ENCODE assay signal across 19 cellular contexts in genomic region chr7:108037140-108037539, GRCh38. TPM values are rescaled to one million over a fixed set of nuclear protein-coding genes. Genes with fewer than 3 reads are reported as not detected.
DNase-seq lines count a peak whose midpoint lies in the region; ATAC-seq and TF ChIP-seq lines count a peak whose summit lies in the region.
"Had no signal": no experiment of that assay in that cellular context is flagged by ENCODE, and none has a peak within 500 bp of the region (broad histone marks: within the 10 kb centered on the region; RNA-seq: fewer than 3 reads in every experiment).

No MANE protein-coding gene starts in this region.

- H3F3A ChIP-seq in SK-N-SH (replicated peaks; ENCODE audit: insufficient read depth) = no peaks in the 10 kb centered on the region
- no peaks in the 10 kb centered on the region for H3F3A ChIP-seq in GM23338 (replicated peaks; ENCODE audit: low read depth)

- intact Hi-C loops in CD4-positive, alpha-beta T cell (cut with DNase I, micrococcal nuclease) = no loop called here

- no peak overlapping the region for H3K27ac ChIP-seq in SK-N-SH (ENCODE audit: low read depth in 2 of 2, low read length in 1 of 2)
- H3K27ac ChIP-seq in CD4-positive, alpha-beta T cell (ENCODE audit: low read depth, low read length) = no peak overlapping the region
- H3K27ac ChIP-seq in GM23338 (ENCODE audit: low read depth) = no peak overlapping the region
- H3K27ac ChIP-seq: KMS-11 had no signal

- H3K79me2 ChIP-seq in SK-N-SH (ENCODE audit: insufficient read depth) (no peaks in the 10 kb centered on the region), GM23338 (replicated peaks; ENCODE audit: insufficient read depth) (no peaks in the 10 kb centered on the region)

- H3K36me3 Mint-ChIP-seq in CD4-positive, alpha-beta T cell (ENCODE audit: low read depth) = no peaks in the 10 kb centered on the region
- no peaks in the 10 kb centered on the region for H3K36me3 Mint-ChIP-seq in GM23338 (ENCODE audit: low read depth)
- H3K36me3 Mint-ChIP-seq: CD8-positive, alpha-beta T cell had no signal

- H3K36me3 ChIP-seq in SK-N-SH (replicated peaks in 1 of 2; ENCODE audit: control insufficient read depth in 1 of 2, insufficient read depth in 2 of 2, low read length in 1 of 2) = no peaks in the 10 kb centered on the region
- no peaks in the 10 kb centered on the region for H3K36me3 ChIP-seq in endocrine pancreas (ENCODE audit: control insufficient read depth, insufficient read depth, low read length)
- no peaks in the 10 kb centered on the region for H3K36me3 ChIP-seq in GM23338 (ENCODE audit: insufficient read depth)

- H3K4me3 ChIP-seq in SK-N-SH (ENCODE audit: low read depth in 2 of 2, low read length in 1 of 2) (no peak overlapping the region), endocrine pancreas (ENCODE audit: control insufficient read depth, insufficient read depth, low read length) (peak overlapping the region; percentile 17), GM23338 (no peak overlapping the region)

- no peak for ATAC-seq in HG02973 (IDR thresholded peaks at IDR 0.05; ENCODE audit: unreplicated experiment)
- no peak for ATAC-seq in CD4-positive, alpha-beta T cell (ENCODE audit: poor library complexity)
- ATAC-seq in GM23338 = no peak
- ATAC-seq: CD8-positive, alpha-beta T cell; PC-3 had no signal

- H2AFZ ChIP-seq in SK-N-SH (ENCODE audit: low read depth) (no peak overlapping the region), GM23338 (no peak overlapping the region)

- H3K4me1 ChIP-seq in SK-N-SH (ENCODE audit: control insufficient read depth in 1 of 2, insufficient read depth in 2 of 2, low read depth in 1 of 2, low read length in 1 of 2) (peaks cover 0 to 2% of the 10 kb centered on the region in 2 experiments; a peak in 1 of 4 replicates), endocrine pancreas (ENCODE audit: control insufficient read depth, insufficient read depth, low read length) (no peaks in the 10 kb centered on the region), GM23338 (ENCODE audit: insufficient read depth) (peaks cover 12% of the 10 kb centered on the region; the same call in 1 of the 2 replicates)

- CTCF ChIA-PET in SK-N-SH (lab: Yijun Ruan, JAX) = interaction anchor here (0.7 to 4.0 kb wide), 3 partner anchors 17 to 109 kb away, joined by 3 to 19 read pairs (median 4); no protein-coding TSS in a partner anchor
- CTCF ChIA-PET in CD4-positive, alpha-beta T cell (lab: Charles Lee) = no interaction called here

- WGBS in SK-N-SH (ENCODE audit: low lambda C conversion rate) = 75% methylated on average over 3 of the region's 3 CpGs

- H3K9ac ChIP-seq in SK-N-SH = no peak overlapping the region
- H3K9ac ChIP-seq in endocrine pancreas (ENCODE audit: control insufficient read depth, insufficient read depth, low read length) = no peak overlapping the region
- H3K9ac ChIP-seq: KMS-11 had no signal

- no peak overlapping the region for H3K4me3 Mint-ChIP-seq in CD4-positive, alpha-beta T cell
- H3K4me3 Mint-ChIP-seq in GM23338 = no peak overlapping the region
- H3K4me3 Mint-ChIP-seq: CD8-positive, alpha-beta T cell; T-helper 2 cell treated with Interferon-gamma antibody and Interleukin-4, amounts not matched to agents 5 μg/mL and 100 μg/mL, for 36 hours had no signal

- no peak overlapping the region for H3K4me2 ChIP-seq in SK-N-SH
- no peak overlapping the region for H3K4me2 ChIP-seq in GM23338
- H3K4me2 ChIP-seq: KMS-11 had no signal

- H3K27me3 ChIP-seq in SK-N-SH (ENCODE audit: insufficient read depth) = no peaks in the 10 kb centered on the region
- H3K27me3 ChIP-seq in endocrine pancreas (ENCODE audit: control insufficient read depth, insufficient read depth, low read length) = no peaks in the 10 kb centered on the region
- H3K27me3 ChIP-seq in CD4-positive, alpha-beta T cell (ENCODE audit: control insufficient read depth, insufficient read depth, low read length) = no peaks in the 10 kb centered on the region
- no peaks in the 10 kb centered on the region for H3K27me3 ChIP-seq in GM23338 (ENCODE audit: insufficient read depth)

- peak; percentile 87 for DNase-seq in DMS 273 (lab: John Stamatoyannopoulos, UW; ENCODE audit: unreplicated experiment)
- peak; percentile 88 to 98 for DNase-seq in NCI-H524 (lab: John Stamatoyannopoulos, UW)
- DNase-seq in SK-N-SH = peak; percentile 55
- DNase-seq in CD4-positive, alpha-beta T cell = no peak
- no peak for DNase-seq in GM23338 (ENCODE audit: low spot score)
- DNase-seq: C1 segment of cervical spinal cord; CD8-positive, alpha-beta T cell; HCEC 1CT; IMR-90; MM.1S; NCI-H187; NCI-H2171 treated with DMSO at 0.1 percent for 48 hours; NCI-H526; PC-3; T-helper 1 cell had no signal

- TF ChIP-seq EP300 in SK-N-SH (IDR thresholded peaks at IDR 0.05; ENCODE audit: borderline replicate concordance in 1 of 2, low read depth in 1 of 2, low read length in 1 of 2) = peak in 1 of 2 experiments; percentile 51; a peak in 1 of 4 replicates

- H3K4me1 Mint-ChIP-seq in CD4-positive, alpha-beta T cell (ENCODE audit: low read depth) = no peaks in the 10 kb centered on the region
- peaks cover 18% of the 10 kb centered on the region for H3K4me1 Mint-ChIP-seq in GM23338

- H3K9me2 ChIP-seq in SK-N-SH = no peaks in the 10 kb centered on the region
- no peaks in the 10 kb centered on the region for H3K9me2 ChIP-seq in GM23338 (ENCODE audit: insufficient read depth)

- H3K27ac Mint-ChIP-seq in CD4-positive, alpha-beta T cell = no peak overlapping the region
- H3K27ac Mint-ChIP-seq in GM23338 = no peak overlapping the region
- H3K27ac Mint-ChIP-seq: CD8-positive, alpha-beta T cell; T-helper 2 cell treated with Interferon-gamma antibody and Interleukin-4, amounts not matched to agents 5 μg/mL and 100 μg/mL, for 36 hours had no signal

- TF ChIP-seq RAD21 in SK-N-SH (IDR thresholded peaks at IDR 0.05; ENCODE audit: low read length) = no peak

- no peaks in the 10 kb centered on the region for H3K9me3 ChIP-seq in SK-N-SH
- no peaks in the 10 kb centered on the region for H3K9me3 ChIP-seq in endocrine pancreas (ENCODE audit: control insufficient read depth, low read length)
- no peaks in the 10 kb centered on the region for H3K9me3 ChIP-seq in CD4-positive, alpha-beta T cell (ENCODE audit: control insufficient read depth, low read length)

- no peaks in the 10 kb centered on the region for H3K9me3 Mint-ChIP-seq in CD4-positive, alpha-beta T cell
- H3K9me3 Mint-ChIP-seq in GM23338 = no peaks in the 10 kb centered on the region
- H3K9me3 Mint-ChIP-seq: CD8-positive, alpha-beta T cell; T-helper 2 cell treated with Interferon-gamma antibody and Interleukin-4, amounts not matched to agents 5 μg/mL and 100 μg/mL, for 36 hours had no signal

- TF ChIP-seq CTCF in SK-N-SH (IDR thresholded peaks at IDR 0.05) (no peak), GM23338 (conservative IDR thresholded peaks at IDR 0.05; ENCODE audit: low read depth in 2 of 2) (no peak)
- TF ChIP-seq CTCF in CD4-positive, alpha-beta T cell (IDR thresholded peaks at IDR 0.05) = no peak

- H4K20me1 ChIP-seq in SK-N-SH (ENCODE audit: insufficient read depth) (no peaks in the 10 kb centered on the region), GM23338 (replicated peaks; ENCODE audit: insufficient read depth) (no peaks in the 10 kb centered on the region)

- POLR2A ChIA-PET in SK-N-SH (lab: Yijun Ruan, JAX) = no interaction called here
- POLR2A ChIA-PET in CD4-positive, alpha-beta T cell (lab: Charles Lee) = no interaction called here

- peaks cover 18% of the 10 kb centered on the region for H3K27me3 Mint-ChIP-seq in CD4-positive, alpha-beta T cell
- peaks cover 2% of the 10 kb centered on the region for H3K27me3 Mint-ChIP-seq in GM23338 (ENCODE audit: insufficient read depth, low read depth, poor library complexity)

TF ChIP-seq in SK-N-SH, 30 proteins besides CTCF, POLR2A, EP300 and RAD21 (continues in another document):
- TF ChIP-seq EZH2phosphoT487 (IDR thresholded peaks at IDR 0.05; ENCODE audit: borderline replicate concordance, low read depth) (no peak), TEAD4 (IDR thresholded peaks at IDR 0.05; ENCODE audit: borderline replicate concordance, insufficient read depth) (no peak), YY1 (IDR thresholded peaks at IDR 0.05; ENCODE audit: low read depth) (no peak), FOXM1 (IDR thresholded peaks at IDR 0.05; ENCODE audit: low read depth) (no peak), FOXJ3 (CRISPR knock-in tag; IDR thresholded peaks at IDR 0.05) (no peak), RCOR1 (IDR thresholded peaks at IDR 0.05; ENCODE audit: low read length) (peak; percentile 74; the same call in 1 of the 2 replicates), MXI1 (IDR thresholded peaks at IDR 0.05; ENCODE audit: low read depth, low read length) (0 out of 2 replicates have a peak, but pooled peaks have one; percentile 20)

TF ChIP-seq in GM23338, 12 proteins besides CTCF, POLR2A, EP300 and RAD21 (continues in another document):
- no peak for TF ChIP-seq EZH2 (IDR thresholded peaks at IDR 0.05; ENCODE audit: low read depth, unreplicated experiment)
- TF ChIP-seq REST (IDR thresholded peaks at IDR 0.05; ENCODE audit: unreplicated experiment) = no peak
- TF ChIP-seq ZNF331 (CRISPR knock-in tag; IDR thresholded peaks at IDR 0.05; ENCODE audit: low read depth) = no peak

RNA-seq across cellular contexts. Expression of gene LAMB1, which starts 34.2 kb away (rescaled TPM):
- polyA plus RNA-seq in SK-N-SH (2012; rRNA removed) (435 and 471 TPM in 2 replicates), GM23338 (2016; fragmentation: Nextera tagmentation; extraction: Ambion mirVana) (50.0 and 53.5 TPM in 2 replicates)
- 358 TPM in 2 replicates for polyA plus RNA-seq in SK-N-SH (2012; cell fraction: cytosol; rRNA removed)
- 1,344 and 1,530 TPM in 2 replicates for polyA plus RNA-seq in SK-N-SH (2012; cell fraction: nucleus; rRNA removed)
- not detected for total RNA-seq in CD4-positive, alpha-beta T cell
- 57.6 and 57.8 TPM in 2 replicates for total RNA-seq in GM23338 (2014; rRNA removed; shearing (Covaris generic))
- total RNA-seq: CD8-positive, alpha-beta T cell had no signal

Comparison
In these comparisons a context has a peak if more than half of its experiments do, and no peak if none do; other contexts are left out.
1. DNase-seq: peak in DMS 273 (single experiment), NCI-H524 (2 of 2) and SK-N-SH (single experiment); none in CD4-positive, alpha-beta T cell (0 of 10) and GM23338 (single experiment).
2. RNA of gene LAMB1, which starts 34.2 kb away (total RNA-seq): 57.6 to 57.8 TPM in GM23338; not detected in CD4-positive, alpha-beta T cell; every median in the first group is over 10 times any median in the second.